8 cellular contexts compared by ENCODE assay signal in genomic region chr2:61694312-61695274, GRCh38.
DNase-seq lines count a peak whose midpoint lies in the region; ATAC-seq, FAIRE-seq and TF ChIP-seq lines count a peak whose summit lies in the region.

No MANE protein-coding gene starts in this region.

- TF ChIP-seq CTCF in pancreas (IDR thresholded peaks at IDR 0.05) (no peak), tibial artery (IDR thresholded peaks at IDR 0.05) (peak; percentile 27 to 32)

- H3K4me3 ChIP-seq in pancreas: peak overlapping the region; percentile 27 to 76 (median 56)
- peak overlapping the region; percentile 81 to 94 for H3K4me3 ChIP-seq in tibial artery

- H3K27ac Mint-ChIP-seq in activated naive CD8-positive, alpha-beta T cell treated with anti-CD3 and anti-CD28 coated beads for 36 hours: peak overlapping the region; percentile 84

- H3K9me3 ChIP-seq in pancreas: no peaks in the 10 kb centered on the region
- no peaks in the 10 kb centered on the region for H3K9me3 ChIP-seq in tibial artery

- peak overlapping the region; percentile 87 for H3K4me3 Mint-ChIP-seq in activated naive CD8-positive, alpha-beta T cell treated with anti-CD3 and anti-CD28 coated beads for 36 hours

- no peaks in the 10 kb centered on the region for H3K36me3 Mint-ChIP-seq in activated naive CD8-positive, alpha-beta T cell treated with anti-CD3 and anti-CD28 coated beads for 36 hours

- H3K36me3 ChIP-seq in pancreas (no peaks in the 10 kb centered on the region), tibial artery (no peaks in the 10 kb centered on the region)

- FAIRE-seq in pancreas (lab: Jason Lieb, UNC): no peak

- WGBS in pancreas, 2 donors: 7 to 13% methylated on average over 30 to 47 of the region's 47 CpGs

- in situ Hi-C loops in KBM-7 (cut with MboI; ENCODE audit: low pct_unique_long_range_greater_than_20kb, low sequenced_read_pairs): no loop called here

- peaks cover 18% of the 10 kb centered on the region for H3K4me1 Mint-ChIP-seq in activated naive CD8-positive, alpha-beta T cell treated with anti-CD3 and anti-CD28 coated beads for 36 hours

- peaks cover 0 to 3% (median 0%) of the 10 kb centered on the region in 3 donors for H3K4me1 ChIP-seq in pancreas
- H3K4me1 ChIP-seq in tibial artery: peaks cover 0 to 15% (median 5%) of the 10 kb centered on the region in 4 donors

- H3K27me3 ChIP-seq in pancreas (no peaks in the 10 kb centered on the region), tibial artery (no peaks in the 10 kb centered on the region)

- ATAC-seq in GM21717 (IDR thresholded peaks at IDR 0.05; ENCODE audit: unreplicated experiment): peak; percentile 95
- ATAC-seq in SK-N-SH treated with all-trans-retinoic acid at 6 μM for 48 hours: peak; percentile 99
- ATAC-seq in Right ventricle myocardium superior (ENCODE audit: poor library complexity): peak; percentile 100
- peak; percentile 98 to 100 (median 99) for ATAC-seq in pancreas

- no peaks in the 10 kb centered on the region for H3K27me3 Mint-ChIP-seq in activated naive CD8-positive, alpha-beta T cell treated with anti-CD3 and anti-CD28 coated beads for 36 hours

- H3K9me3 Mint-ChIP-seq in activated naive CD8-positive, alpha-beta T cell treated with anti-CD3 and anti-CD28 coated beads for 36 hours: peaks cover 2% of the 10 kb centered on the region

- intact Hi-C loops in Right ventricle myocardium superior (cut with DNase I): loop anchor here (2.0 to 10.0 kb wide), 2 partner anchors 68 to 160 kb away; partner anchors contain the start of gene XPO1
- intact Hi-C loops in pancreas (cut with DNase I): no loop called here
- intact Hi-C loops in tibial artery (cut with DNase I; ENCODE audit: low total_unique reads): loop anchor here (5.0 to 10.0 kb wide), 2 partner anchors 73 to 160 kb away; partner anchors contain the start of gene XPO1

- H3K27ac ChIP-seq in pancreas (peak overlapping the region; percentile 54 to 83 (median 78)), tibial artery (peak overlapping the region; percentile 74 to 78)

- DNase-seq in EH (ENCODE audit: low read depth): peak; percentile 91
- DNase-seq in KBM-7: peak; percentile 83
- peak; percentile 83 for DNase-seq in activated naive CD8-positive, alpha-beta T cell treated with anti-CD3 and anti-CD28 coated beads for 36 hours
- DNase-seq in Right ventricle myocardium superior: peak; percentile 97
- peak; percentile 94 to 99 (median 98) for DNase-seq in pancreas
- peak; percentile 93 to 96 for DNase-seq in tibial artery

TF ChIP-seq in SK-N-SH treated with all-trans-retinoic acid at 6 μM for 48 hours, 23 proteins besides CTCF, POLR2A, EP300 and RAD21:
- no peak for TF ChIP-seq CSDC2 (CRISPR knock-in tag; IDR thresholded peaks at IDR 0.05)
- 0 out of 2 replicates have a peak, but pooled peaks have one; percentile 21 for TF ChIP-seq PATZ1 (CRISPR knock-in tag; IDR thresholded peaks at IDR 0.05; ENCODE audit: borderline replicate concordance)

Comparison
In these comparisons a context has a peak if more than half of its experiments do, and no peak if none do; other contexts are left out.
1. Peak in every context shown above with its lines: DNase-seq, ATAC-seq, H3K4me3 ChIP-seq and H3K27ac ChIP-seq.
2. CTCF ChIP-seq: peak in tibial artery (2 of 2); none in pancreas (0 of 4).
3. intact Hi-C loops: an anchor here in Right ventricle myocardium superior (2.0 to 10.0 kb wide) and tibial artery (5.0 to 10.0 kb wide); none called in pancreas.